20 cellular contexts compared by ENCODE assay signal in the genomic region with DNA sequence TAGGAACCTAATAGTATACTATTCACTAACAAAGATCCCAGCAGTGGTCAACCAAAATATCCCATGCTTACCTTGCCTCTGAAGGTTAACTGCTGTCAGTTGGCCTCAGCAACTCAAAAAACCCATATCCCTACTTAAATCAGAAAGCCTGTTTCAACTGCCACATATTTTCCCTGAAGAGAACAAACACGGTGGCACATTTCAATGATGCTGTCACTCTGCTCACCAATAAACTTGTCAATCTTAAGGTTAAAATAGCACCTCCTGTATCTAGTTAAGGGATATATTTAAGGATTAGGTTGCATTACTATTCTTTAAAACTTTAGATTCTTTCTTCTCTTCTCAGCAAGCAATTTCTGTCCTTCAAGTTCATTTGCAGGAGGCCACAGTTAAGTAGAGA.
"Had no signal": no experiment of that assay in that cellular context is flagged by ENCODE, and none has a peak within 500 bp of the region (broad histone marks: within the 10 kb centered on the region; RNA-seq: fewer than 3 reads in every experiment).

No MANE protein-coding gene starts in this region.

- ATAC-seq: left cardiac atrium; left lung; lower lobe of right lung; naive thymus-derived CD8-positive, alpha-beta T cell; psoas muscle; right lobe of liver; stimulated activated memory B cell treated with anti-CD40 and anti-IgM and Interleukin-4, amounts not matched to agents 10 μg/mL and 1 μg/mL and 100 μg/mL, for 72 hours; stimulated activated naive CD8-positive, alpha-beta T cell treated with anti-CD3 and anti-CD28 coated beads, Interleukin-15, amount 100 ng/mL, for 72 hours had no signal

- DNase-seq: hippocampal formation; kidney glomerular epithelial cell; left cardiac atrium; left lung; lower lobe of right lung; mammary epithelial cell; mesenchymal stem cell; naive thymus-derived CD8-positive, alpha-beta T cell; occipital lobe; psoas muscle; right lobe of liver; stimulated activated CD4-positive, alpha-beta T cell treated with anti-CD3 and anti-CD28 coated beads, Interleukin-1b, Interleukin-23, amount 100 ng/mL, for 48 hours; stimulated activated CD4-positive, alpha-beta T cell treated with anti-CD3 and anti-CD28 coated beads, Interleukin-2, amount 100 ng/mL, for 48 hours; stimulated activated CD4-positive, alpha-beta T cell treated with anti-CD3 and anti-CD28 coated beads, Interleukin-4, amount 100 ng/mL, for 4 hours; stimulated activated CD8-positive, alpha-beta memory T cell treated with anti-CD3 and anti-CD28 coated beads, Interleukin-4, amount 100 ng/mL, for 48 hours; stimulated activated naive CD4-positive, alpha-beta T cell treated with Interleukin-2 at 50 U/mL for 16 hours; stimulated activated naive CD8-positive, alpha-beta T cell treated with anti-CD3 and anti-CD28 coated beads, Interleukin-15, amount 100 ng/mL, for 72 hours; substantia nigra; uterus had no signal
